ENCODE assay signal across 18 cellular contexts in genomic region chr15:63340353-63340752, GRCh38.
"Had no signal": no experiment of that assay in that cellular context is flagged by ENCODE, and none has a peak within 500 bp of the region (broad histone marks: within the 10 kb centered on the region; RNA-seq: fewer than 3 reads in every experiment).

No MANE protein-coding gene starts in this region.

- H3K27ac ChIP-seq: gastrocnemius medialis, tibial artery had no signal

- H3K9me3 Mint-ChIP-seq: activated CD4-positive, alpha-beta memory T cell treated with anti-CD3 and anti-CD28 coated beads for 36 hours; nephron progenitor cell had no signal

- H3K36me3 Mint-ChIP-seq: activated CD4-positive, alpha-beta memory T cell treated with anti-CD3 and anti-CD28 coated beads for 36 hours; activated CD8-positive, alpha-beta memory T cell treated with anti-CD3 and anti-CD28 coated beads, Interleukin-2, amount 10 ng/mL, durations not matched to agents 7 days and 5 days; activated naive CD8-positive, alpha-beta T cell had no signal

- H3K9me3 ChIP-seq: gastrocnemius medialis, tibial artery had no signal

- H3K4me1 ChIP-seq: gastrocnemius medialis, tibial artery had no signal

- H3K27me3 ChIP-seq: tibial artery had no signal

- DNase-seq: activated CD4-positive, alpha-beta memory T cell treated with anti-CD3 and anti-CD28 coated beads for 36 hours; activated CD4-positive, alpha-beta T cell treated with anti-CD3 and anti-CD28 coated beads for 36 hours; activated CD8-positive, alpha-beta memory T cell treated with anti-CD3 and anti-CD28 coated beads, Interleukin-2, amount 10 ng/mL, durations not matched to agents 7 days and 5 days; effector CD4-positive, alpha-beta T cell; gastrocnemius medialis; head of caudate nucleus; left cardiac atrium; midbrain; nephron progenitor cell; occipital lobe; stimulated activated CD4-positive, alpha-beta T cell treated with anti-CD3 and anti-CD28 coated beads, Interleukin-2, amount 100 ng/mL, for 24 hours; stimulated activated naive CD4-positive, alpha-beta T cell treated with Interleukin-2 at 50 U/mL for 16 hours; T-helper 2 cell; tibial artery had no signal

- H3K4me3 Mint-ChIP-seq: activated CD4-positive, alpha-beta memory T cell treated with anti-CD3 and anti-CD28 coated beads for 36 hours; activated CD4-positive, alpha-beta T cell treated with anti-CD3 and anti-CD28 coated beads for 36 hours; activated CD8-positive, alpha-beta memory T cell treated with anti-CD3 and anti-CD28 coated beads, Interleukin-2, amount 10 ng/mL, durations not matched to agents 7 days and 5 days; activated naive CD8-positive, alpha-beta T cell; nephron progenitor cell had no signal

- ATAC-seq: activated CD4-positive, alpha-beta T cell treated with anti-CD3 and anti-CD28 coated beads for 36 hours; activated CD8-positive, alpha-beta memory T cell treated with anti-CD3 and anti-CD28 coated beads, Interleukin-2, amount 10 ng/mL, durations not matched to agents 7 days and 5 days; esophagus mucosa; gastrocnemius medialis; left cardiac atrium had no signal

- H3K36me3 ChIP-seq: gastrocnemius medialis, tibial artery had no signal

- H3K4me3 ChIP-seq: gastrocnemius medialis, lung, tibial artery had no signal

- H3K27ac Mint-ChIP-seq: activated CD4-positive, alpha-beta memory T cell treated with anti-CD3 and anti-CD28 coated beads for 36 hours; activated CD4-positive, alpha-beta T cell treated with anti-CD3 and anti-CD28 coated beads for 36 hours; activated CD8-positive, alpha-beta memory T cell treated with anti-CD3 and anti-CD28 coated beads, Interleukin-2, amount 10 ng/mL, durations not matched to agents 7 days and 5 days; activated naive CD8-positive, alpha-beta T cell; nephron progenitor cell; progenitor cell of endocrine pancreas had no signal

- H3K4me1 Mint-ChIP-seq: activated CD4-positive, alpha-beta T cell treated with anti-CD3 and anti-CD28 coated beads for 36 hours had no signal

- H3K27me3 Mint-ChIP-seq: activated CD4-positive, alpha-beta memory T cell treated with anti-CD3 and anti-CD28 coated beads for 36 hours; activated CD4-positive, alpha-beta T cell treated with anti-CD3 and anti-CD28 coated beads for 36 hours; activated naive CD8-positive, alpha-beta T cell had no signal
